ENCODE assay signal across 14 cellular contexts in the genomic region with DNA sequence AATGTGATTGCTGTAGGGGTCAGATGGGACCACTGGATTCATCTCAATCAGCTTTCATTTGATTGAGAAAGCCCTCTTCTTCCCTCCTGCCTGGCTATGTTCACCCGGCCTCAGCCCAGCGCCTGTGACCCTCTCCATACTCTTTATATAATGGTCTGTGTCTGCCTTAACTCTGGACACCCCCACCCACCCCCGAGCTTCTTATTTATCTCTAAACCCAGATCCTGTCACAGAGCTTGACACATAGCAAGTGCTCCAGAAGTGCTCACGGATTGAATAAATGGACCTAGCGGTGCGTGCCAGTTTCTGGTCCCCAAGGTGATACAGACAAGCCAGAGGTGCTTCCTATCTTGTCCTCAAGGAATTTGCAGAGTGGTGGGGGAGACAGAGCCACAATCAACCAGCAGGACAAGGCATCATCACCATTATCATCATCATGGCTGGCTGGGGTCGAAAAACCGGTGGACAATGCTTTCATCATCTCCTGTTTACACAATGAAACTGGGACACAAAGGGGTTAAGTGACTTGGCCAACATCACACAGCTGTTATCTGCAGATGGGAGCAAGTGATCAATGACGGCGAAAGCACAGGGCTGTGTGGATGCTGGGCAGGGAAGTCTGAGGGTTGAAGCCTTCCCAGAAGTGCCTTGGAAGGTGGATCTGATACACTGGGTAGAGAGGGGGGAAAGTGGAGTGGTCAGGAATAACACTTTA. TPM values are rescaled to one million over a fixed set of nuclear protein-coding genes. Genes with fewer than 3 reads are reported as not detected.
DNase-seq lines count a peak whose midpoint lies in the region; ATAC-seq, FAIRE-seq and TF ChIP-seq lines count a peak whose summit lies in the region.
"Had no signal": no experiment of that assay in that cellular context is flagged by ENCODE, and none has a peak within 500 bp of the region (broad histone marks: within the 10 kb centered on the region; RNA-seq: fewer than 3 reads in every experiment).

No MANE protein-coding gene starts in this region.

- H4K20me1 ChIP-seq in H1 (replicated peaks in 1 of 2; ENCODE audit: control insufficient read depth in 1 of 2, insufficient read depth in 2 of 2, low read length in 2 of 2), result no peaks in the 10 kb centered on the region

- H2BK12ac ChIP-seq in H1 (ENCODE audit: low read depth, low read length) (peak overlapping the region; percentile 62; the same call in 1 of the 2 replicates), neuronal stem cell (ENCODE audit: low read length) (no peak overlapping the region)

- peak overlapping the region; percentile 7; the same call in 1 of the 2 replicates for H4K8ac ChIP-seq in H1 (ENCODE audit: extremely low read depth, insufficient read depth, low read length)
- no peak overlapping the region for H4K8ac ChIP-seq in neuronal stem cell (ENCODE audit: low read depth, low read length)

- FAIRE-seq in H1 (lab: Jason Lieb, UNC), result no peak
- FAIRE-seq: H54 had no signal

- H3K27me3 Mint-ChIP-seq in activated T-helper 2 cell treated with anti-CD3 and anti-CD28 coated beads, Interferon-gamma antibody, Interleukin-2, Interleukin-4, amounts not matched to agents 10 μg/mL and 5 μg/mL and 100 μg/mL, durations not matched to agents 14 hours and 24 hours and 36 hours (ENCODE audit: low read depth), result peaks cover 54% of the 10 kb centered on the region

- no peaks in the 10 kb centered on the region for H3K36me3 ChIP-seq in heart right ventricle
- no peaks in the 10 kb centered on the region for H3K36me3 ChIP-seq in H1 (ENCODE audit: control insufficient read depth in 2 of 4, insufficient read depth in 4 of 4, low read length in 3 of 4)
- no peaks in the 10 kb centered on the region for H3K36me3 ChIP-seq in neuronal stem cell (replicated peaks in 1 of 2; ENCODE audit: control insufficient read depth in 2 of 2, insufficient read depth in 2 of 2, low read length in 2 of 2)
- H3K36me3 ChIP-seq: neutrophil had no signal

- H3K79me2 ChIP-seq in H1 (ENCODE audit: control insufficient read depth in 1 of 2, insufficient read depth in 2 of 2, low read length in 2 of 2), result no peaks in the 10 kb centered on the region

- TF ChIP-seq RAD21 in H1 (IDR thresholded peaks at IDR 0.05 in 1 of 2, conservative IDR thresholded peaks at IDR 0.05 in 1 of 2; ENCODE audit: low read depth in 2 of 2, low read length in 2 of 2), result no peak

- intact Hi-C loops in heart right ventricle (cut with DNase I), result no loop called here
- intact Hi-C loops in left ventricle myocardium superior (cut with micrococcal nuclease), result no loop called here
- intact Hi-C loops in activated T-helper 2 cell treated with anti-CD3 and anti-CD28 coated beads, Interferon-gamma antibody, Interleukin-2, Interleukin-4, amounts not matched to agents 10 μg/mL and 5 μg/mL and 100 μg/mL, durations not matched to agents 14 hours and 24 hours and 36 hours (cut with micrococcal nuclease), result no loop called here

- no peak overlapping the region for H3K56ac ChIP-seq in H1 (replicated peaks; ENCODE audit: insufficient read length, low read depth, low read length)

- H2BK5ac ChIP-seq in H1 (ENCODE audit: low read depth, low read length), result no peak overlapping the region
- H2BK5ac ChIP-seq in neuronal stem cell (ENCODE audit: low read length), result no peak overlapping the region

- H3K4me3 ChIP-seq in heart right ventricle (peak overlapping the region in 1 of 10 donors; percentile 14), H1 (ENCODE audit: extremely low read depth in 1 of 4, insufficient read depth in 2 of 4, low read depth in 3 of 4, low read length in 4 of 4) (no peak overlapping the region), neuronal stem cell (ENCODE audit: low read length in 2 of 2) (no peak overlapping the region)

- no peak overlapping the region for H4K5ac ChIP-seq in H1 (ENCODE audit: insufficient read length, low read depth, low read length)

- H3K4me2 ChIP-seq in H1 (ENCODE audit: insufficient read depth in 1 of 2, low read depth in 2 of 2, low read length in 2 of 2), result peak overlapping the region in 1 of 2 experiments; percentile 71; a peak in 1 of 4 replicates
- no peak overlapping the region for H3K4me2 ChIP-seq in neuronal stem cell (ENCODE audit: insufficient read depth, low read length, poor library complexity, severe bottlenecking)

- POLR2A ChIA-PET in H1 (lab: Charles Lee; ENCODE audit: partially characterized antibody), result no interaction called here

- ATAC-seq in heart right ventricle (peak in 1 of 8 donors; percentile 1), left ventricle myocardium superior (no peak)
- ATAC-seq in activated CD4-positive, CD25-positive, alpha-beta regulatory T cell treated with anti-CD3 and anti-CD28 coated beads, Interleukin-2, amount 50 U/mL, for 24 hours, result no peak

- CTCF ChIA-PET in H1 (lab: Charles Lee; ENCODE audit: partially characterized antibody), result interaction anchor here (0.8 to 3.8 kb wide), 7 partner anchors 9 to 153 kb away, joined by 3 to 24 read pairs (median 7); no protein-coding TSS in a partner anchor

- H3K27me3 ChIP-seq in heart right ventricle (peaks cover 0 to 35% (median 0%) of the 10 kb centered on the region in 7 donors), H1 (replicated peaks in 1 of 4; ENCODE audit: control insufficient read depth in 3 of 4, extremely low read depth in 1 of 4, insufficient read depth in 3 of 4, low read length in 3 of 4) (peaks cover 0 to 12% (median 5%) of the 10 kb centered on the region in 4 experiments; a peak in 4 of 7 replicates), neuronal stem cell (ENCODE audit: control insufficient read depth in 3 of 3, insufficient read depth in 3 of 3, low read depth in 1 of 3, low read length in 3 of 3) (peaks cover 0 to 23% (median 2%) of the 10 kb centered on the region in 3 experiments)

- no peak overlapping the region for H2BK15ac ChIP-seq in H1 (ENCODE audit: low read length)
- H2BK15ac ChIP-seq in neuronal stem cell (ENCODE audit: low read length), result no peak overlapping the region

- H3K27ac ChIP-seq in heart right ventricle (peak overlapping the region in 8 of 10 donors; percentile 53 to 92 (median 84)), H1 (ENCODE audit: low read depth, low read length) (no peak overlapping the region), neuronal stem cell (replicated peaks; ENCODE audit: low read length) (no peak overlapping the region)
- H3K27ac ChIP-seq: neutrophil had no signal

- WGBS in heart right ventricle, 2 donors, result 28 to 36% methylated on average over 10 of the region's 10 CpGs
- 81% methylated on average over 10 of the region's 10 CpGs; no CpG with 5 or more reads in 1 of the 2 experiments for WGBS in H1 (ENCODE audit: extremely low coverage in 1 of 2, insufficient coverage in 1 of 2, insufficient read length in 1 of 2, insufficient replicate concordance in 2 of 2, low coverage in 1 of 2, low lambda C conversion rate in 2 of 2, missing lambda C conversion rate in 1 of 2), 2 experiments
- WGBS in neuronal stem cell (ENCODE audit: extremely low coverage in 2 of 2, insufficient read length in 2 of 2, insufficient replicate concordance in 1 of 2), 2 donors, result no CpG with 5 or more reads among the region's 10 CpGs

- H2AFZ ChIP-seq in H1 (ENCODE audit: low read length) (no peak overlapping the region), neuronal stem cell (ENCODE audit: low read length) (no peak overlapping the region)

- no peaks in the 10 kb centered on the region for H3K4me1 Mint-ChIP-seq in activated T-helper 2 cell treated with anti-CD3 and anti-CD28 coated beads, Interferon-gamma antibody, Interleukin-2, Interleukin-4, amounts not matched to agents 10 μg/mL and 5 μg/mL and 100 μg/mL, durations not matched to agents 14 hours and 24 hours and 36 hours (ENCODE audit: low read depth)
- H3K4me1 Mint-ChIP-seq: activated naive CD4-positive, alpha-beta T cell treated with anti-CD3 and anti-CD28 coated beads, Interleukin-2, amount 50 U/mL, for 24 hours had no signal

- no peaks in the 10 kb centered on the region for H3K9me3 ChIP-seq in heart right ventricle
- no peaks in the 10 kb centered on the region for H3K9me3 ChIP-seq in H1 (ENCODE audit: insufficient read depth in 2 of 2, low read depth in 1 of 2, low read length in 1 of 2)
- H3K9me3 ChIP-seq in neuronal stem cell (replicated peaks in 1 of 2; ENCODE audit: control insufficient read depth in 2 of 2, insufficient read depth in 1 of 2, low read depth in 1 of 2, low read length in 2 of 2), result no peaks in the 10 kb centered on the region
- H3K9me3 ChIP-seq: neutrophil had no signal

- no peak overlapping the region for H3K4me3 Mint-ChIP-seq in activated T-helper 2 cell treated with anti-CD3 and anti-CD28 coated beads, Interferon-gamma antibody, Interleukin-2, Interleukin-4, amounts not matched to agents 10 μg/mL and 5 μg/mL and 100 μg/mL, durations not matched to agents 14 hours and 24 hours and 36 hours (ENCODE audit: low read depth)
- H3K4me3 Mint-ChIP-seq: activated CD4-positive, alpha-beta memory T cell treated with anti-CD3 and anti-CD28 coated beads for 36 hours; activated naive CD4-positive, alpha-beta T cell treated with anti-CD3 and anti-CD28 coated beads, Interleukin-2, amount 50 U/mL, for 24 hours had no signal

- H2AK5ac ChIP-seq in H1 (ENCODE audit: low read depth, low read length), result no peak overlapping the region
- peak overlapping the region; percentile 9 for H2AK5ac ChIP-seq in neuronal stem cell (ENCODE audit: low read depth, low read length)

- DNase-seq in heart right ventricle, result no peak
- no peak for DNase-seq in left ventricle myocardium superior
- no peak for DNase-seq in H1 (ENCODE audit: low read depth in 1 of 2, low spot score in 2 of 2)
- no peak for DNase-seq in neuronal stem cell (ENCODE audit: low spot score)
- DNase-seq in activated T-helper 2 cell treated with anti-CD3 and anti-CD28 coated beads, Interferon-gamma antibody, Interleukin-2, Interleukin-4, amounts not matched to agents 10 μg/mL and 5 μg/mL and 100 μg/mL, durations not matched to agents 14 hours and 24 hours and 36 hours (ENCODE audit: low spot score), result no peak
- no peak for DNase-seq in dedifferentiated amniotic fluid mesenchymal stem cell (ENCODE audit: extremely low spot score)
- no peak for DNase-seq in kidney tubule cell (ENCODE audit: low spot score)
- DNase-seq: activated CD4-positive, alpha-beta memory T cell treated with anti-CD3 and anti-CD28 coated beads for 36 hours; effector CD4-positive, alpha-beta T cell; Kasumi-1 had no signal

- TF ChIP-seq EP300 in H1 (IDR thresholded peaks at IDR 0.05; ENCODE audit: borderline replicate concordance in 1 of 2, low read depth in 2 of 2, low read length in 2 of 2), result no peak

- H3K18ac ChIP-seq in H1 (ENCODE audit: extremely low read depth, low read length), result no peak overlapping the region
- H3K18ac ChIP-seq in neuronal stem cell (ENCODE audit: low read length), result peak overlapping the region; percentile 2

- no peaks in the 10 kb centered on the region for H3K79me1 ChIP-seq in H1 (ENCODE audit: low read depth, low read length)
- H3K79me1 ChIP-seq in neuronal stem cell (ENCODE audit: low read depth, low read length), result no peaks in the 10 kb centered on the region

- H3K23me2 ChIP-seq in H1 (ENCODE audit: low read depth, low read length), result peaks cover 2% of the 10 kb centered on the region; the same call in 1 of the 2 replicates

- no peak overlapping the region for H4K91ac ChIP-seq in H1 (replicated peaks; ENCODE audit: insufficient read length, low read length)
- no peak overlapping the region for H4K91ac ChIP-seq in neuronal stem cell (ENCODE audit: low read depth, low read length, poor library complexity)

- H3K4ac ChIP-seq in H1 (replicated peaks; ENCODE audit: insufficient read length, low read depth, low read length), result no peak overlapping the region
- no peak overlapping the region for H3K4ac ChIP-seq in neuronal stem cell (ENCODE audit: low read length)

- H3K9ac ChIP-seq in H1 (replicated peaks in 1 of 4; ENCODE audit: extremely low read depth in 1 of 4, low read depth in 3 of 4, low read length in 3 of 4) (no peak overlapping the region), neuronal stem cell (ENCODE audit: low read depth, low read length, poor library complexity) (no peak overlapping the region)

- no peaks in the 10 kb centered on the region for H3K36me3 Mint-ChIP-seq in activated T-helper 2 cell treated with anti-CD3 and anti-CD28 coated beads, Interferon-gamma antibody, Interleukin-2, Interleukin-4, amounts not matched to agents 10 μg/mL and 5 μg/mL and 100 μg/mL, durations not matched to agents 14 hours and 24 hours and 36 hours (ENCODE audit: low read depth)
- H3K36me3 Mint-ChIP-seq: activated CD4-positive, alpha-beta memory T cell treated with anti-CD3 and anti-CD28 coated beads for 36 hours; activated naive CD4-positive, alpha-beta T cell treated with anti-CD3 and anti-CD28 coated beads, Interleukin-2, amount 50 U/mL, for 24 hours had no signal

- no peak overlapping the region for H3K14ac ChIP-seq in H1 (ENCODE audit: insufficient read length)
- H3K14ac ChIP-seq in neuronal stem cell (ENCODE audit: low read length), result no peak overlapping the region

- no peak for TF ChIP-seq POLR2A in H1 (IDR thresholded peaks at IDR 0.05; ENCODE audit: control extremely low read depth in 1 of 2, low read depth in 2 of 2, low read length in 2 of 2)

- no peaks in the 10 kb centered on the region for H3K9me3 Mint-ChIP-seq in activated T-helper 2 cell treated with anti-CD3 and anti-CD28 coated beads, Interferon-gamma antibody, Interleukin-2, Interleukin-4, amounts not matched to agents 10 μg/mL and 5 μg/mL and 100 μg/mL, durations not matched to agents 14 hours and 24 hours and 36 hours
- H3K9me3 Mint-ChIP-seq: activated CD4-positive, alpha-beta memory T cell treated with anti-CD3 and anti-CD28 coated beads for 36 hours; activated naive CD4-positive, alpha-beta T cell treated with anti-CD3 and anti-CD28 coated beads, Interleukin-2, amount 50 U/mL, for 24 hours had no signal

- H2BK20ac ChIP-seq in H1 (ENCODE audit: low read length), result no peak overlapping the region

- TF ChIP-seq CTCF in heart right ventricle (IDR thresholded peaks at IDR 0.05) (no peak), H1 (IDR thresholded peaks at IDR 0.05; ENCODE audit: control extremely low read depth in 1 of 3, insufficient read depth in 1 of 3, low read depth in 1 of 3, low read length in 3 of 3) (no peak)

- H2BK120ac ChIP-seq in H1 (replicated peaks; ENCODE audit: low read depth, low read length) (no peak overlapping the region), neuronal stem cell (ENCODE audit: low read depth, low read length) (no peak overlapping the region)

- H3K27ac Mint-ChIP-seq in activated T-helper 2 cell treated with anti-CD3 and anti-CD28 coated beads, Interferon-gamma antibody, Interleukin-2, Interleukin-4, amounts not matched to agents 10 μg/mL and 5 μg/mL and 100 μg/mL, durations not matched to agents 14 hours and 24 hours and 36 hours, result no peak overlapping the region
- H3K27ac Mint-ChIP-seq: activated CD4-positive, alpha-beta memory T cell treated with anti-CD3 and anti-CD28 coated beads for 36 hours; activated naive CD4-positive, alpha-beta T cell treated with anti-CD3 and anti-CD28 coated beads, Interleukin-2, amount 50 U/mL, for 24 hours had no signal

- peaks cover 13 to 35% (median 28%) of the 10 kb centered on the region in 9 donors for H3K4me1 ChIP-seq in heart right ventricle
- H3K4me1 ChIP-seq in H1 (replicated peaks in 1 of 4; ENCODE audit: control insufficient read depth in 3 of 4, insufficient read depth in 4 of 4, low read length in 3 of 4), result peaks cover 0 to 16% (median 9%) of the 10 kb centered on the region in 4 experiments; a peak in 6 of 7 replicates
- H3K4me1 ChIP-seq in neuronal stem cell (ENCODE audit: control insufficient read depth in 2 of 2, insufficient read depth in 1 of 2, low read depth in 1 of 2, low read length in 2 of 2), result peaks cover 9 to 33% of the 10 kb centered on the region in 2 donors

- H3K23ac ChIP-seq in H1 (ENCODE audit: insufficient read length) (no peak overlapping the region), neuronal stem cell (ENCODE audit: low read depth, low read length, poor library complexity) (no peak overlapping the region)

RNA-seq across cellular contexts. Expression of a gene that starts 2.2 kb away (rescaled TPM):
- total RNA-seq in heart right ventricle (10 to 100 TPM in 1 of 10 donors, 1 to 10 TPM in 8, under 1 TPM in 1; 0.72 to 13.5 (median 1.9) TPM), left ventricle myocardium superior (0.47 TPM)
- polyA plus RNA-seq in heart right ventricle (1 to 10 TPM; 1.7 to 5.6 TPM), H1 (2011; rRNA removed) (0.27 and 0.42 TPM in 2 replicates)
- 0.13 and 0.42 TPM in 2 replicates for total RNA-seq in H1 (2021; fragmentation: NEBNext Ultra II Directional; extraction: Animal tissue kit (Norgen Biotek cat#: 25700))
- polyA plus RNA-seq in H1 (2011; cell fraction: cytosol; rRNA removed), result 0.31 TPM
- 0.90 TPM for polyA plus RNA-seq in H1 (2011; cell fraction: nucleus; rRNA removed)
- polyA plus RNA-seq in H1 (2012, experiment 1 of 2), result 0.23 to 0.35 TPM (median 0.30 TPM) in 4 replicates
- polyA plus RNA-seq in H1 (2012, experiment 2 of 2), result 0.14 TPM
- polyA plus RNA-seq in H1 (2013, experiment 1 of 2), result 0.30 TPM
- polyA plus RNA-seq in H1 (2013, experiment 2 of 2), result 0.22 TPM
- polyA minus RNA-seq in H1 (2011; rRNA and poly(A)+ RNA removed), result 0.28 and 0.39 TPM in 2 replicates
- not detected for polyA minus RNA-seq in H1 (2011; cell fraction: cytosol; rRNA and poly(A)+ RNA removed)
- not detected for polyA minus RNA-seq in H1 (2011; cell fraction: nucleus; rRNA and poly(A)+ RNA removed)
- 1.9 TPM for polyA plus RNA-seq in neuronal stem cell (2013, experiment 1 of 2)
- polyA plus RNA-seq in neuronal stem cell (2013, experiment 2 of 2), result 1.9 TPM
- total RNA-seq in activated T-helper 2 cell treated with anti-CD3 and anti-CD28 coated beads, Interferon-gamma antibody, Interleukin-2, Interleukin-4, amounts not matched to agents 10 μg/mL and 5 μg/mL and 100 μg/mL, durations not matched to agents 14 hours and 24 hours and 36 hours, result not detected in 2 replicates
- total RNA-seq: activated CD4-positive, alpha-beta memory T cell treated with anti-CD3 and anti-CD28 coated beads for 36 hours had no signal

Comparison
In these comparisons a context has a peak if more than half of its experiments do, and no peak if none do; other contexts are left out.
1. H3K27ac ChIP-seq: peak in heart right ventricle (8 of 10); none in H1 (single experiment) and neuronal stem cell (single experiment).